Comparison of ENCODE assay signal across 8 cellular contexts in genomic region chr10:99620713-99621453, GRCh38. TPM values are rescaled to one million over a fixed set of nuclear protein-coding genes. Genes with fewer than 3 reads are reported as not detected.
DNase-seq lines count a peak whose midpoint lies in the region; ATAC-seq and TF ChIP-seq lines count a peak whose summit lies in the region.

No MANE protein-coding gene starts in this region.

- H3K9me3 Mint-ChIP-seq in activated CD4-positive, alpha-beta T cell treated with anti-CD3 and anti-CD28 coated beads, Interleukin-2, amount 10 ng/mL, durations not matched to agents 24 days and 14 days, result no peaks in the 10 kb centered on the region

- ATAC-seq in GM19025 (IDR thresholded peaks at IDR 0.05; ENCODE audit: low read depth, unreplicated experiment) (peak; percentile 84), HG03342 (IDR thresholded peaks at IDR 0.05; ENCODE audit: unreplicated experiment) (peak; percentile 85), left lobe of liver (peak; percentile 82)

- H3K27ac Mint-ChIP-seq in activated CD4-positive, alpha-beta T cell treated with anti-CD3 and anti-CD28 coated beads, Interleukin-2, amount 10 ng/mL, durations not matched to agents 24 days and 14 days, result peak overlapping the region; percentile 96

- H3K4me3 ChIP-seq in coronary artery, result peak overlapping the region; percentile 91

- H3K4me3 Mint-ChIP-seq in activated CD4-positive, alpha-beta T cell treated with anti-CD3 and anti-CD28 coated beads, Interleukin-2, amount 10 ng/mL, durations not matched to agents 24 days and 14 days, result peak overlapping the region; percentile 92

- H3K4me1 Mint-ChIP-seq in activated CD4-positive, alpha-beta T cell treated with anti-CD3 and anti-CD28 coated beads, Interleukin-2, amount 10 ng/mL, durations not matched to agents 24 days and 14 days, result peaks cover 35% of the 10 kb centered on the region

- no peak for TF ChIP-seq CTCF in AG09319 (IDR thresholded peaks at IDR 0.05; ENCODE audit: low read depth, low read length)
- no peak for TF ChIP-seq CTCF in coronary artery (IDR thresholded peaks at IDR 0.05)

- H3K27ac ChIP-seq in coronary artery, result peak overlapping the region; percentile 94 to 98

- no peaks in the 10 kb centered on the region for H3K27me3 Mint-ChIP-seq in activated CD4-positive, alpha-beta T cell treated with anti-CD3 and anti-CD28 coated beads, Interleukin-2, amount 10 ng/mL, durations not matched to agents 24 days and 14 days

- intact Hi-C loops in activated CD4-positive, alpha-beta T cell treated with anti-CD3 and anti-CD28 coated beads, Interleukin-2, amount 10 ng/mL, durations not matched to agents 24 days and 14 days (cut with micrococcal nuclease), result loop anchor here (1.0 to 2.0 kb wide), 3 partner anchors 38 to 191 kb away; partner anchors contain the start of genes ENTPD7 and GOT1

- DNase-seq in AG09319 (ENCODE audit: extremely low read depth, low read depth) (peak; percentile 87), NCI-H510A treated with DMSO at 0.1 percent for 48 hours (lab: John Stamatoyannopoulos, UW) (peak; percentile 90), coronary artery (ENCODE audit: low spot score) (peak; percentile 97), left lobe of liver (ENCODE audit: low spot score) (peak; percentile 93)
- peak; percentile 97 for DNase-seq in activated CD4-positive, alpha-beta T cell treated with anti-CD3 and anti-CD28 coated beads, Interleukin-2, amount 10 ng/mL, durations not matched to agents 24 days and 14 days
- DNase-seq in stimulated activated CD4-positive, alpha-beta T cell treated with anti-CD3 and anti-CD28 coated beads, Interleukin-2, amount 100 ng/mL, for 24 hours, result peak; percentile 88 to 89

- H3K36me3 Mint-ChIP-seq in activated CD4-positive, alpha-beta T cell treated with anti-CD3 and anti-CD28 coated beads, Interleukin-2, amount 10 ng/mL, durations not matched to agents 24 days and 14 days (ENCODE audit: low read depth), result peaks cover 16% of the 10 kb centered on the region

RNA-seq across cellular contexts. Expression of gene SLC25A28, which starts 0.6 kb away (rescaled TPM):
- total RNA-seq in activated CD4-positive, alpha-beta T cell treated with anti-CD3 and anti-CD28 coated beads, Interleukin-2, amount 10 ng/mL, durations not matched to agents 24 days and 14 days, result 55.8 and 61.2 TPM in 2 replicates
- total RNA-seq in left lobe of liver, result 22.4 TPM

RNA-seq across cellular contexts. Expression of gene ENTPD7, which starts 38.4 kb away (rescaled TPM):
- 8.2 and 8.3 TPM in 2 replicates for total RNA-seq in activated CD4-positive, alpha-beta T cell treated with anti-CD3 and anti-CD28 coated beads, Interleukin-2, amount 10 ng/mL, durations not matched to agents 24 days and 14 days
- total RNA-seq in left lobe of liver, result 9.8 TPM

Comparison
In these comparisons a context has a peak if more than half of its experiments do, and no peak if none do; other contexts are left out.
1. Peak in every context shown above with its lines: DNase-seq, ATAC-seq, H3K4me3 ChIP-seq and H3K27ac ChIP-seq.